Comparison of ENCODE assay signal across 17 cellular contexts in genomic region chr20:64169089-64169560, GRCh38. TPM values are rescaled to one million over a fixed set of nuclear protein-coding genes. Genes with fewer than 3 reads are reported as not detected.
DNase-seq lines count a peak whose midpoint lies in the region; ATAC-seq, FAIRE-seq and TF ChIP-seq lines count a peak whose summit lies in the region.
"Had no signal": no experiment of that assay in that cellular context is flagged by ENCODE, and none has a peak within 500 bp of the region (broad histone marks: within the 10 kb centered on the region; RNA-seq: fewer than 3 reads in every experiment).

No MANE protein-coding gene starts in this region.

- H3K9me3 ChIP-seq in kidney (ENCODE audit: control insufficient read depth in 1 of 2, low read length in 2 of 2) (no peaks in the 10 kb centered on the region), osteoblast (ENCODE audit: low read depth, low read length) (no peaks in the 10 kb centered on the region), endodermal cell (ENCODE audit: control insufficient read depth, low read length) (no peaks in the 10 kb centered on the region)
- H3K9me3 ChIP-seq: BLaER1 had no signal

- H3K79me2 ChIP-seq in osteoblast (ENCODE audit: insufficient read depth, low read length): no peaks in the 10 kb centered on the region

- intact Hi-C loops in kidney (cut with DNase I): no loop called here

- H3K36me3 ChIP-seq in kidney (ENCODE audit: control insufficient read depth in 1 of 2, insufficient read depth in 2 of 2, low read length in 2 of 2): no peaks in the 10 kb centered on the region
- no peaks in the 10 kb centered on the region for H3K36me3 ChIP-seq in osteoblast (ENCODE audit: insufficient read depth, low read length)
- H3K36me3 ChIP-seq in endodermal cell (ENCODE audit: control insufficient read depth, insufficient read depth, low read length): no peaks in the 10 kb centered on the region
- H3K36me3 ChIP-seq: BLaER1 had no signal

- no peaks in the 10 kb centered on the region for H3K36me3 Mint-ChIP-seq in brain
- no peaks in the 10 kb centered on the region for H3K36me3 Mint-ChIP-seq in endodermal cell (ENCODE audit: low read depth)
- H3K36me3 Mint-ChIP-seq: CD14-positive monocyte; CD4-positive, alpha-beta memory T cell had no signal

- H3K4me3 Mint-ChIP-seq in brain: peak overlapping the region in 3 of 5 experiments; percentile 84 to 93 (median 90)
- no peak overlapping the region for H3K4me3 Mint-ChIP-seq in endodermal cell
- H3K4me3 Mint-ChIP-seq: CD14-positive monocyte; CD4-positive, alpha-beta memory T cell; GM23338 had no signal

- FAIRE-seq in HTR-8/SVneo (lab: Jason Lieb, UNC) (peak; percentile 4), kidney (lab: Jason Lieb, UNC) (no peak)

- H4K20me1 ChIP-seq in osteoblast (ENCODE audit: insufficient read depth, low read length): no peaks in the 10 kb centered on the region

- no peak overlapping the region for H3K4me3 ChIP-seq in kidney (ENCODE audit: low read length in 2 of 2)
- H3K4me3 ChIP-seq in osteoblast (ENCODE audit: insufficient read depth, low read length): no peak overlapping the region
- no peak overlapping the region for H3K4me3 ChIP-seq in endodermal cell (ENCODE audit: low read length)
- H3K4me3 ChIP-seq: BLaER1, GM23338 had no signal

- no peaks in the 10 kb centered on the region for H3K4me1 ChIP-seq in kidney (ENCODE audit: control insufficient read depth in 1 of 2, insufficient read depth in 1 of 2, low read depth in 1 of 2, low read length in 2 of 2)
- no peaks in the 10 kb centered on the region for H3K4me1 ChIP-seq in osteoblast (ENCODE audit: insufficient read depth, low read length)
- no peaks in the 10 kb centered on the region for H3K4me1 ChIP-seq in endodermal cell (ENCODE audit: control insufficient read depth, insufficient read depth, low read length)

- H3K27ac Mint-ChIP-seq in brain (peak overlapping the region in 2 of 5 experiments; percentile 75 to 100), endodermal cell (no peak overlapping the region)
- H3K27ac Mint-ChIP-seq: CD14-positive monocyte; CD4-positive, alpha-beta memory T cell; GM23338 had no signal

- TF ChIP-seq CTCF in brain (conservative IDR thresholded peaks at IDR 0.05) (no peak), kidney (IDR thresholded peaks at IDR 0.05; ENCODE audit: borderline replicate concordance, extremely low read depth, insufficient read depth) (no peak), osteoblast (IDR thresholded peaks at IDR 0.05; ENCODE audit: extremely low read depth, low read depth, low read length) (no peak), endodermal cell (conservative IDR thresholded peaks at IDR 0.05) (no peak)

- H3K27ac ChIP-seq in kidney (ENCODE audit: low read depth in 2 of 2, low read length in 2 of 2) (no peak overlapping the region), osteoblast (ENCODE audit: low read depth, low read length) (no peak overlapping the region), endodermal cell (ENCODE audit: low read depth, low read length) (no peak overlapping the region), caudate nucleus (ENCODE audit: low read depth, low read length) (no peak overlapping the region)
- H3K27ac ChIP-seq: BLaER1 had no signal

- H3K4me1 Mint-ChIP-seq in brain (peaks cover 89% of the 10 kb centered on the region), endodermal cell (peaks cover 6% of the 10 kb centered on the region)
- H3K4me1 Mint-ChIP-seq: CD14-positive monocyte; CD4-positive, alpha-beta memory T cell had no signal

- H3K27me3 ChIP-seq in osteoblast (ENCODE audit: insufficient read depth, low read length): peaks cover 25% of the 10 kb centered on the region
- H3K27me3 ChIP-seq in endodermal cell (ENCODE audit: control insufficient read depth, insufficient read depth, low read length, poor library complexity, severe bottlenecking): peaks cover 14% of the 10 kb centered on the region

- H3K9ac ChIP-seq in kidney (ENCODE audit: low read length in 2 of 2): no peak overlapping the region
- no peak overlapping the region for H3K9ac ChIP-seq in endodermal cell (ENCODE audit: extremely low read depth, low read length, poor library complexity, severe bottlenecking)
- H3K9ac ChIP-seq: BLaER1 had no signal

- 92 to 94% methylated on average over 10 of the region's 10 CpGs for WGBS in endodermal cell (ENCODE audit: insufficient coverage in 1 of 2, insufficient read length in 1 of 2), 2 experiments

- DNase-seq in HTR-8/SVneo (ENCODE audit: insufficient read length, low spot score): no peak
- DNase-seq in kidney: peak; percentile 46
- peak; percentile 90 for DNase-seq in osteoblast (ENCODE audit: insufficient read length, low spot score, missing footprints)
- DNase-seq in endodermal cell: no peak
- DNase-seq in caudate nucleus (lab: John Stamatoyannopoulos, UW): no peak
- DNase-seq: 8988T; CD4-positive, alpha-beta memory T cell; GF-D8; H7 had no signal

- no peak for ATAC-seq in HG02763 (IDR thresholded peaks at IDR 0.05; ENCODE audit: unreplicated experiment)
- ATAC-seq: GM23338, HCT116 had no signal

- no peaks in the 10 kb centered on the region for H3K9me3 Mint-ChIP-seq in brain
- no peaks in the 10 kb centered on the region for H3K9me3 Mint-ChIP-seq in endodermal cell
- H3K9me3 Mint-ChIP-seq: CD14-positive monocyte; CD4-positive, alpha-beta memory T cell; GM23338 had no signal

- H3K27me3 Mint-ChIP-seq in brain: peaks cover 18% of the 10 kb centered on the region
- H3K27me3 Mint-ChIP-seq in endodermal cell (ENCODE audit: insufficient read depth): peaks cover 9% of the 10 kb centered on the region

- no peak overlapping the region for H2AFZ ChIP-seq in osteoblast (ENCODE audit: low read length)
- H2AFZ ChIP-seq: GM23338 had no signal

- no peak overlapping the region for H3K4me2 ChIP-seq in osteoblast (ENCODE audit: insufficient read depth, low read length)
- H3K4me2 ChIP-seq: BLaER1, GM23338 had no signal

RNA-seq across cellular contexts. Expression of gene MYT1, which starts 4.9 kb away (rescaled TPM):
- polyA plus RNA-seq in brain (ENCODE audit: insufficient read depth, low read depth, low replicate concordance) (46.0 TPM), kidney (ENCODE audit: insufficient read depth, low read depth, low replicate concordance) (not detected)
- total RNA-seq in kidney (not detected), osteoblast (not detected in 2 replicates), endodermal cell (1 to 10 TPM; 2.4 to 4.5 TPM)
- 9.6 TPM for polyA plus RNA-seq in endodermal cell (2013, experiment 1 of 2)
- polyA plus RNA-seq in endodermal cell (2013, experiment 2 of 2): 8.4 TPM
- total RNA-seq: A673; CD4-positive, alpha-beta memory T cell had no signal
- polyA plus RNA-seq: AG04450; CD14-positive monocyte; CD4-positive, alpha-beta memory T cell had no signal

Comparison
In these comparisons a context has a peak if more than half of its experiments do, and no peak if none do; other contexts are left out.
1. DNase-seq: peak in kidney (single experiment) and osteoblast (single experiment); none in HTR-8/SVneo (single experiment), endodermal cell (single experiment) and caudate nucleus (0 of 61).